Comparison of ENCODE assay signal across 8 cellular contexts in the genomic region with DNA sequence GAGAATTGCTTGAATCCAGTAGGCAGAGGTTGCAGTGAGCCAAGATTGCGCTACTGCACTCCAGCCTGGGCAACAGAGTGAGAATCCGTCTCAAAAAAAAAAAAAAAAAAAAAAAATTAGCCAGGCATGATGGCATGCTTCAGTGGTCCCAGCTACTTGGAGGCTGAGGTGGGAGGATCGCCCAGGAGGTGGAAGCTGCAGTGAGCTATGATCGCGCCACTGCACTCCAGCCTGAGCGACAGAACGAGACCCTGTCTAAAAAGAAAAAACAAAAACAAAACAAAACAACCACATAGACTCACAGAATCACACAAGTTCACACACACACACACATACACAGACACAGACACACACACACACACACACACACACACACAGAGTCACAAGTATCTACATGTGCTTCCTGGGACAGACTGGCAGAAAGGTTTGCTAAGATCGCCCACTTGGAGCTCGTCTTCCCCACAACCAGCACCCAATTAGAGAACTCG. TPM values are rescaled to one million over a fixed set of nuclear protein-coding genes. Genes with fewer than 3 reads are reported as not detected.
DNase-seq lines count a peak whose midpoint lies in the region; ATAC-seq and TF ChIP-seq lines count a peak whose summit lies in the region.
"Not testable (repeated sequence)": the region's sequence is repeated elsewhere in the genome, so short reads cannot be mapped to it uniquely, and the experiment has no call there.
"Had no signal": no experiment of that assay in that cellular context is flagged by ENCODE, and none has a peak within 500 bp of the region (broad histone marks: within the 10 kb centered on the region; RNA-seq: fewer than 3 reads in every experiment).

No MANE protein-coding gene starts in this region.

- not testable (repeated sequence) for H3K9me3 ChIP-seq in Loucy (ENCODE audit: insufficient read depth, low read depth, low read length); body of pancreas; mesodermal cell (ENCODE audit: control insufficient read depth, low read length); gastrocnemius medialis

- peaks cover 31% of the 10 kb centered on the region for H3K36me3 Mint-ChIP-seq in activated B cell treated with CpG ODN at 0.5 μM for 24 hours (ENCODE audit: low read depth)

- not testable (repeated sequence) for H3K27me3 ChIP-seq in GM06990 (replicated peaks; ENCODE audit: control insufficient read depth, insufficient read depth, low read length); Loucy (ENCODE audit: insufficient read depth, low read length, poor library complexity, severe bottlenecking); body of pancreas; gastrocnemius medialis

- peak overlapping the region; percentile 90 for H3K27ac Mint-ChIP-seq in activated B cell treated with CpG ODN at 0.5 μM for 24 hours

- peak overlapping the region; percentile 60 for H3K4me3 ChIP-seq in GM06990 (replicated peaks; ENCODE audit: low read depth, low read length)
- H3K4me3 ChIP-seq in Loucy (ENCODE audit: low read length, poor library complexity, severe bottlenecking): peak overlapping the region; percentile 83
- H3K4me3 ChIP-seq in body of pancreas: not testable (repeated sequence)
- H3K4me3 ChIP-seq in fibroblast of mammary gland (ENCODE audit: control insufficient read depth, low read depth, low read length): peak overlapping the region; percentile 31
- H3K4me3 ChIP-seq in mesodermal cell (ENCODE audit: extremely low read depth, insufficient read depth, low read length, poor library complexity, severe bottlenecking): peak overlapping the region; percentile 59
- peak overlapping the region; percentile 23 to 87 (median 64) for H3K4me3 ChIP-seq in gastrocnemius medialis

- not testable (repeated sequence) for TF ChIP-seq POLR2A in body of pancreas (IDR thresholded peaks at IDR 0.05); gastrocnemius medialis (IDR thresholded peaks at IDR 0.05)

- H3K4me2 ChIP-seq in Loucy (ENCODE audit: low read depth, low read length, poor library complexity, severe bottlenecking): peak overlapping the region; percentile 74

- TF ChIP-seq CTCF in GM06990 (IDR thresholded peaks at IDR 0.05; ENCODE audit: insufficient read depth, low read length, poor library complexity, severe bottlenecking); Loucy (conservative IDR thresholded peaks at IDR 0.05; ENCODE audit: low read length); activated B cell treated with CpG ODN at 0.5 μM for 24 hours (IDR thresholded peaks at IDR 0.05); fibroblast of mammary gland (conservative IDR thresholded peaks at IDR 0.05; ENCODE audit: control insufficient read depth, insufficient read depth, low read depth, low read length); gastrocnemius medialis (IDR thresholded peaks at IDR 0.05 in 4 of 5, conservative IDR thresholded peaks at IDR 0.05 in 1 of 5): not testable (repeated sequence)
- peak in 3 of 7 experiments; percentile 16 to 50 (median 46) for TF ChIP-seq CTCF in body of pancreas (IDR thresholded peaks at IDR 0.05)

- H3K4me3 Mint-ChIP-seq in activated B cell treated with CpG ODN at 0.5 μM for 24 hours: peak overlapping the region; percentile 98

- CTCF ChIA-PET in activated B cell treated with CpG ODN at 0.5 μM for 24 hours (lab: Charles Lee): interaction anchor here (0.9 to 1.7 kb wide), 3 partner anchors 23 to 124 kb away, joined by 3 to 5 read pairs (median 3); no protein-coding TSS in a partner anchor

- H2AFZ ChIP-seq in Loucy (ENCODE audit: low read length): peak overlapping the region; percentile 67; the same call in 1 of the 2 replicates

- not testable (repeated sequence) for H3F3A ChIP-seq in Loucy (ENCODE audit: low read depth)

- POLR2A ChIA-PET in activated B cell treated with CpG ODN at 0.5 μM for 24 hours (lab: Charles Lee): interaction anchor here (0.6 to 2.4 kb wide), 26 partner anchors 9 to 891 kb away, joined by 3 to 58 read pairs (median 6); partner anchors contain the start of genes CALR, DHPS, DNASE2 and FARSA

- intact Hi-C loops in activated B cell treated with CpG ODN at 0.5 μM for 24 hours (cut with micrococcal nuclease) (loop anchor here (1.0 to 2.0 kb wide), 3 partner anchors 9 to 204 kb away; partner anchors contain the start of gene DNASE2), gastrocnemius medialis (cut with DNase I; ENCODE audit: low total_unique reads) (loop anchor here (1.0 kb wide), 1 partner anchor 261 kb away; no protein-coding TSS in a partner anchor)
- intact Hi-C loops in body of pancreas (cut with DNase I): not testable (repeated sequence)

- not testable (repeated sequence) for H3K9me3 Mint-ChIP-seq in activated B cell treated with CpG ODN at 0.5 μM for 24 hours

- peak overlapping the region; percentile 41 to 90 (median 74) for H3K27ac ChIP-seq in body of pancreas
- H3K27ac ChIP-seq in mesodermal cell (ENCODE audit: low read depth, low read length, severe bottlenecking): peak overlapping the region; percentile 84
- H3K27ac ChIP-seq in gastrocnemius medialis: peak overlapping the region; percentile 83 to 96 (median 88)

- not testable (repeated sequence) for H4K20me1 ChIP-seq in Loucy (ENCODE audit: insufficient read depth, low read length, poor library complexity, severe bottlenecking)

- H3K36me3 ChIP-seq in GM06990 (ENCODE audit: control insufficient read depth, insufficient read depth, low read length); Loucy (ENCODE audit: insufficient read depth, low read length); body of pancreas (replicated peaks in 1 of 2; ENCODE audit: insufficient read depth in 1 of 2, low read depth in 2 of 2); mesodermal cell (ENCODE audit: control insufficient read depth, insufficient read depth, low read length): not testable (repeated sequence)
- peaks cover 0 to 27% of the 10 kb centered on the region in 2 donors for H3K36me3 ChIP-seq in gastrocnemius medialis

- H3K9me2 ChIP-seq in Loucy (replicated peaks; ENCODE audit: low read depth, low read length): not testable (repeated sequence)

- H3K9ac ChIP-seq in Loucy (ENCODE audit: low read depth, low read length, poor library complexity, severe bottlenecking): peak overlapping the region; percentile 53

- DNase-seq in GM06990 (ENCODE audit: extremely low read depth, insufficient read length); activated B cell treated with CpG ODN at 0.5 μM for 24 hours; body of pancreas; fibroblast of mammary gland (ENCODE audit: low read depth); gastrocnemius medialis: not testable (repeated sequence)

- peaks cover 19% of the 10 kb centered on the region for H3K79me2 ChIP-seq in Loucy (ENCODE audit: insufficient read depth, low read length)

- WGBS in body of pancreas, 2 donors: 24 to 25% methylated on average over 10 of the region's 10 CpGs
- 48% methylated on average over 7 to 9 of the region's 10 CpGs for WGBS in mesodermal cell (ENCODE audit: insufficient coverage in 2 of 2), 2 experiments

- ATAC-seq in activated B cell treated with CpG ODN at 0.5 μM for 24 hours (ENCODE audit: low read depth); body of pancreas; gastrocnemius medialis: not testable (repeated sequence)

- in situ Hi-C loops in gastrocnemius medialis (cut with MboI; ENCODE audit: low sequenced_read_pairs in 4 of 4): not testable (repeated sequence)

- H3K4me1 ChIP-seq in Loucy (ENCODE audit: insufficient read depth, low read length, poor library complexity, severe bottlenecking); mesodermal cell (ENCODE audit: control insufficient read depth, insufficient read depth, low read length, poor library complexity, severe bottlenecking): not testable (repeated sequence)
- H3K4me1 ChIP-seq in body of pancreas: peaks cover 27% of the 10 kb centered on the region
- peaks cover 10 to 22% of the 10 kb centered on the region in 2 donors for H3K4me1 ChIP-seq in gastrocnemius medialis

- peaks cover 21% of the 10 kb centered on the region for H3K4me1 Mint-ChIP-seq in activated B cell treated with CpG ODN at 0.5 μM for 24 hours

- not testable (repeated sequence) for H3K27me3 Mint-ChIP-seq in activated B cell treated with CpG ODN at 0.5 μM for 24 hours

RNA-seq across cellular contexts. Expression of gene GCDH, which starts 0.6 kb away (rescaled TPM):
- total RNA-seq in activated B cell treated with CpG ODN at 0.5 μM for 24 hours (62.3 and 73.9 TPM in 2 replicates), body of pancreas (10 to 100 TPM; 17.4 to 57.7 TPM), gastrocnemius medialis (10 to 100 TPM; 35.6 to 83.8 (median 54.1) TPM)
- 21.0 TPM for polyA plus RNA-seq in mesodermal cell (2013, experiment 1 of 2)
- 17.6 TPM for polyA plus RNA-seq in mesodermal cell (2013, experiment 2 of 2)

RNA-seq across cellular contexts. Expression of gene KLF1, which starts 3.3 kb away (rescaled TPM):
- total RNA-seq in activated B cell treated with CpG ODN at 0.5 μM for 24 hours (0.12 TPM in 1 of 2 replicates, not detected in the other), body of pancreas (not detected), gastrocnemius medialis (not detected)
- 1.2 TPM for polyA plus RNA-seq in mesodermal cell (2013, experiment 1 of 2)
- 0.86 TPM for polyA plus RNA-seq in mesodermal cell (2013, experiment 2 of 2)
- total RNA-seq: pulmonary artery endothelial cell had no signal

RNA-seq across cellular contexts. Expression of gene DNASE2, which starts 9.1 kb away (rescaled TPM):
- total RNA-seq in activated B cell treated with CpG ODN at 0.5 μM for 24 hours (26.5 and 27.2 TPM in 2 replicates), body of pancreas (10 to 100 TPM in 1 of 2 donors, 1 to 10 TPM in 1; 6.9 to 28.3 TPM), gastrocnemius medialis (10 to 100 TPM; 11.9 to 44.3 (median 15.4) TPM)
- polyA plus RNA-seq in mesodermal cell (2013, experiment 1 of 2): 28.8 TPM
- 26.5 TPM for polyA plus RNA-seq in mesodermal cell (2013, experiment 2 of 2)

RNA-seq across cellular contexts. Expression of gene SYCE2, which starts 28.8 kb away (rescaled TPM):
- 0.49 TPM in 1 of 2 replicates, not detected in the other for total RNA-seq in activated B cell treated with CpG ODN at 0.5 μM for 24 hours
- not detected for total RNA-seq in body of pancreas
- polyA plus RNA-seq in mesodermal cell (2013, experiment 1 of 2): 1.8 TPM
- polyA plus RNA-seq in mesodermal cell (2013, experiment 2 of 2): 1.2 TPM
- total RNA-seq in gastrocnemius medialis: not detected

RNA-seq across cellular contexts. Expression of gene FARSA, which starts 43.2 kb away (rescaled TPM):
- total RNA-seq in activated B cell treated with CpG ODN at 0.5 μM for 24 hours (76.1 and 76.8 TPM in 2 replicates), body of pancreas (10 to 100 TPM; 25.9 to 35.6 TPM), gastrocnemius medialis (10 to 100 TPM; 40.7 to 68.8 (median 62.3) TPM)
- 44.3 TPM for polyA plus RNA-seq in mesodermal cell (2013, experiment 1 of 2)
- 37.4 TPM for polyA plus RNA-seq in mesodermal cell (2013, experiment 2 of 2)
